18 cellular contexts compared by ENCODE assay signal in genomic region chr5:164562271-164562856, GRCh38.
"Had no signal": no experiment of that assay in that cellular context is flagged by ENCODE, and none has a peak within 500 bp of the region (broad histone marks: within the 10 kb centered on the region; RNA-seq: fewer than 3 reads in every experiment).

No MANE protein-coding gene starts in this region.

- DNase-seq: activated CD4-positive, alpha-beta T cell treated with anti-CD3 and anti-CD28 coated beads, Interleukin-2, amount 50 U/mL, for 4 hours; activated CD4-positive, CD25-positive, alpha-beta regulatory T cell treated with anti-CD3 and anti-CD28 coated beads, Interleukin-2, amount 50 U/mL, for 72 hours; activated naive CD4-positive, alpha-beta T cell treated with anti-CD3 and anti-CD28 coated beads for 36 hours; activated naive CD8-positive, alpha-beta T cell treated with anti-CD3 and anti-CD28 coated beads, Interleukin-2, amount 50 U/mL, for 24 hours; activated T-cell treated with anti-CD3 and anti-CD28 coated beads for 4 hours; esophagus squamous epithelium; islet precursor cell; mucosa of descending colon; naive thymus-derived CD4-positive, alpha-beta T cell; stimulated activated CD4-positive, alpha-beta T cell treated with anti-CD3 and anti-CD28 coated beads, Interleukin-4, amount 100 ng/mL, for 1 hour; stimulated activated naive B cell treated with anti-CD40 and anti-IgM and Interleukin-4, amounts not matched to agents 10 μg/mL and 1 μg/mL and 100 μg/mL, for 72 hours; T-cell; T1000; tibial artery; uterus had no signal

- H3K4me1 Mint-ChIP-seq: activated naive CD8-positive, alpha-beta T cell treated with anti-CD3 and anti-CD28 coated beads, Interleukin-2, amount 50 U/mL, for 24 hours; naive thymus-derived CD4-positive, alpha-beta T cell; stimulated activated naive B cell treated with anti-CD40 and anti-IgM and Interleukin-4, amounts not matched to agents 10 μg/mL and 1 μg/mL and 100 μg/mL, for 72 hours; T-cell had no signal

- H3K9me3 Mint-ChIP-seq: activated naive CD8-positive, alpha-beta T cell treated with anti-CD3 and anti-CD28 coated beads, Interleukin-2, amount 50 U/mL, for 24 hours; stimulated activated naive B cell treated with anti-CD40 and anti-IgM and Interleukin-4, amounts not matched to agents 10 μg/mL and 1 μg/mL and 100 μg/mL, for 72 hours had no signal

- ATAC-seq: activated naive CD8-positive, alpha-beta T cell treated with anti-CD3 and anti-CD28 coated beads, Interleukin-2, amount 50 U/mL, for 24 hours; gastroesophageal sphincter; mucosa of descending colon; naive thymus-derived CD4-positive, alpha-beta T cell; stimulated activated naive B cell treated with anti-CD40 and anti-IgM and Interleukin-4, amounts not matched to agents 10 μg/mL and 1 μg/mL and 100 μg/mL, for 72 hours; T-cell had no signal

- H3K27me3 ChIP-seq: esophagus squamous epithelium, gastroesophageal sphincter, tibial artery, uterus had no signal

- H3K4me3 Mint-ChIP-seq: activated naive CD4-positive, alpha-beta T cell treated with anti-CD3 and anti-CD28 coated beads for 36 hours; activated naive CD8-positive, alpha-beta T cell treated with anti-CD3 and anti-CD28 coated beads, Interleukin-2, amount 50 U/mL, for 24 hours; naive thymus-derived CD4-positive, alpha-beta T cell; stimulated activated naive B cell treated with anti-CD40 and anti-IgM and Interleukin-4, amounts not matched to agents 10 μg/mL and 1 μg/mL and 100 μg/mL, for 72 hours; T-cell had no signal

- H3K27ac Mint-ChIP-seq: activated naive CD4-positive, alpha-beta T cell treated with anti-CD3 and anti-CD28 coated beads for 36 hours; activated naive CD8-positive, alpha-beta T cell treated with anti-CD3 and anti-CD28 coated beads, Interleukin-2, amount 50 U/mL, for 24 hours; naive thymus-derived CD4-positive, alpha-beta T cell; stimulated activated naive B cell treated with anti-CD40 and anti-IgM and Interleukin-4, amounts not matched to agents 10 μg/mL and 1 μg/mL and 100 μg/mL, for 72 hours; T-cell had no signal

- H3K4me3 ChIP-seq: esophagus squamous epithelium, gastroesophageal sphincter, lung, mucosa of descending colon, tibial artery, uterus had no signal

- H3K27me3 Mint-ChIP-seq: activated naive CD8-positive, alpha-beta T cell treated with anti-CD3 and anti-CD28 coated beads, Interleukin-2, amount 50 U/mL, for 24 hours; naive thymus-derived CD4-positive, alpha-beta T cell; stimulated activated naive B cell treated with anti-CD40 and anti-IgM and Interleukin-4, amounts not matched to agents 10 μg/mL and 1 μg/mL and 100 μg/mL, for 72 hours; T-cell had no signal

- H3K36me3 ChIP-seq: esophagus squamous epithelium, gastroesophageal sphincter, tibial artery, uterus had no signal

- H3K9me3 ChIP-seq: esophagus squamous epithelium, gastroesophageal sphincter, mucosa of descending colon, tibial artery, uterus had no signal

- H3K4me1 ChIP-seq: esophagus squamous epithelium, gastroesophageal sphincter, tibial artery, uterus had no signal

- FAIRE-seq: colon had no signal

- H3K36me3 Mint-ChIP-seq: naive thymus-derived CD4-positive, alpha-beta T cell; stimulated activated naive B cell treated with anti-CD40 and anti-IgM and Interleukin-4, amounts not matched to agents 10 μg/mL and 1 μg/mL and 100 μg/mL, for 72 hours; T-cell had no signal

- H3K27ac ChIP-seq: esophagus squamous epithelium, gastroesophageal sphincter, tibial artery, uterus had no signal
